In genomic region chr9:4334439-4334838, GRCh38 we compare ENCODE assay signal across 9 cellular contexts. TPM values are rescaled to one million over a fixed set of nuclear protein-coding genes. Genes with fewer than 3 reads are reported as not detected.
A peak's percentile ranks its signal among the peaks of the same experiment; 100 is the strongest.
DNase-seq lines count a peak whose midpoint lies in the region; ATAC-seq, FAIRE-seq and TF ChIP-seq lines count a peak whose summit lies in the region.
"Had no signal": no experiment of that assay in that cellular context is flagged by ENCODE, and none has a peak within 500 bp of the region (broad histone marks: within the 10 kb centered on the region; RNA-seq: fewer than 3 reads in every experiment).

No MANE protein-coding gene starts in this region.

- no peaks in the 10 kb centered on the region for H3K27me3 ChIP-seq in upper lobe of right lung

- H3K36me3 ChIP-seq in kidney (ENCODE audit: control insufficient read depth in 1 of 2, insufficient read depth in 2 of 2, low read length in 2 of 2) (no peaks in the 10 kb centered on the region), upper lobe of right lung (no peaks in the 10 kb centered on the region)

- H3K4me3 Mint-ChIP-seq in MCF 10A (ENCODE audit: unreplicated experiment) (no peak overlapping the region), CD14-positive monocyte (no peak overlapping the region)

- no peaks in the 10 kb centered on the region for H3K9me3 ChIP-seq in kidney (ENCODE audit: control insufficient read depth in 1 of 2, low read length in 2 of 2)
- no peaks in the 10 kb centered on the region for H3K9me3 ChIP-seq in upper lobe of right lung

- H3K9me3 Mint-ChIP-seq in MCF 10A (ENCODE audit: unreplicated experiment) = no peaks in the 10 kb centered on the region
- H3K9me3 Mint-ChIP-seq in CD14-positive monocyte = peaks cover 0 to 2% (median 0%) of the 10 kb centered on the region in 7 donors

- peak overlapping the region; percentile 46 for H3K27ac Mint-ChIP-seq in MCF 10A (ENCODE audit: low read depth, unreplicated experiment)
- no peak overlapping the region for H3K27ac Mint-ChIP-seq in CD14-positive monocyte

- ATAC-seq in upper lobe of right lung = peak; percentile 96
- no peak for ATAC-seq in HG03196 (IDR thresholded peaks at IDR 0.05; ENCODE audit: unreplicated experiment)
- ATAC-seq in GM18511 (IDR thresholded peaks at IDR 0.05; ENCODE audit: unreplicated experiment) = no peak

- FAIRE-seq in kidney (lab: Jason Lieb, UNC) = no peak
- FAIRE-seq: A204.1 had no signal

- POLR2A ChIA-PET in MCF 10A (lab: Yijun Ruan, JAX) = interaction anchor here (0.8 kb wide), 1 partner anchor 607 kb away, joined by 3 read pairs; no protein-coding TSS in a partner anchor

- H3K9ac ChIP-seq in kidney (ENCODE audit: low read length in 2 of 2) = no peak overlapping the region

- H3K4me1 Mint-ChIP-seq in MCF 10A (ENCODE audit: insufficient read depth, unreplicated experiment) (peaks cover 14% of the 10 kb centered on the region), CD14-positive monocyte (peaks cover 1% of the 10 kb centered on the region)

- H3K4me1 ChIP-seq in kidney (ENCODE audit: control insufficient read depth in 1 of 2, insufficient read depth in 1 of 2, low read depth in 1 of 2, low read length in 2 of 2) (peaks cover 8 to 22% of the 10 kb centered on the region in 2 donors), upper lobe of right lung (peaks cover 15% of the 10 kb centered on the region)

- CTCF ChIA-PET in MCF 10A (lab: Yijun Ruan, JAX) = interaction anchor here (0.6 to 5.7 kb wide), 8 partner anchors 14 to 1579 kb away, joined by 3 to 42 read pairs (median 3); no protein-coding TSS in a partner anchor

- H3K27ac ChIP-seq in kidney (ENCODE audit: low read depth in 2 of 2, low read length in 2 of 2) (peak overlapping the region; percentile 3 to 80), upper lobe of right lung (peak overlapping the region; percentile 79)

- intact Hi-C loops in MCF 10A (cut with micrococcal nuclease) = no loop called here
- intact Hi-C loops in kidney (cut with DNase I) = no loop called here
- intact Hi-C loops in upper lobe of right lung (cut with DNase I) = no loop called here
- intact Hi-C loops in CD14-positive monocyte (cut with micrococcal nuclease) = no loop called here

- DNase-seq in NCI-H2227 (lab: John Stamatoyannopoulos, UW; ENCODE audit: unreplicated experiment) = peak; percentile 13
- no peak for DNase-seq in NCI-H2227 treated with DMSO at 0.1 percent for 48 hours (lab: John Stamatoyannopoulos, UW)
- peak; percentile 55 for DNase-seq in MCF 10A (ENCODE audit: unreplicated experiment)
- DNase-seq in kidney = peak; percentile 90
- peak; percentile 81 for DNase-seq in upper lobe of right lung
- no peak for DNase-seq in CD14-positive monocyte (ENCODE audit: low spot score)

- H3K36me3 Mint-ChIP-seq in MCF 10A (ENCODE audit: insufficient read depth, unreplicated experiment) (no peaks in the 10 kb centered on the region), CD14-positive monocyte (no peaks in the 10 kb centered on the region)

- TF ChIP-seq CTCF in MCF 10A (IDR thresholded peaks at IDR 0.05; ENCODE audit: unreplicated experiment) (no peak), kidney (IDR thresholded peaks at IDR 0.05; ENCODE audit: borderline replicate concordance, extremely low read depth, insufficient read depth) (no peak), upper lobe of right lung (IDR thresholded peaks at IDR 0.05) (no peak), CD14-positive monocyte (IDR thresholded peaks at IDR 0.05) (no peak)

- H3K27me3 Mint-ChIP-seq in MCF 10A (ENCODE audit: insufficient read depth, unreplicated experiment) = no peaks in the 10 kb centered on the region
- peaks cover 1 to 6% (median 6%) of the 10 kb centered on the region in 3 donors for H3K27me3 Mint-ChIP-seq in CD14-positive monocyte (ENCODE audit: low read depth in 3 of 3)

- no TSS peak for BruUV-seq in MCF 10A (replicated peaks; lab: Mats Ljungman, UMichigan)

- no peak overlapping the region for H3K4me3 ChIP-seq in kidney (ENCODE audit: low read length in 2 of 2)
- no peak overlapping the region for H3K4me3 ChIP-seq in upper lobe of right lung

RNA-seq across cellular contexts. Expression of gene GLIS3, which starts 34.6 kb away (rescaled TPM):
- 1.1 TPM in 2 replicates for total RNA-seq in MCF 10A (2022)
- 90.0 TPM for total RNA-seq in kidney
- 5.4 TPM for polyA plus RNA-seq in kidney (ENCODE audit: insufficient read depth, low read depth, low replicate concordance)
- 24.1 TPM for total RNA-seq in upper lobe of right lung
- not detected for polyA plus RNA-seq in CD14-positive monocyte

Comparison
In these comparisons a context has a peak if more than half of its experiments do, and no peak if none do; other contexts are left out.
1. DNase-seq: peak in NCI-H2227 (single experiment), MCF 10A (single experiment), kidney (single experiment) and upper lobe of right lung (single experiment); none in NCI-H2227 treated with DMSO at 0.1 percent for 48 hours (single experiment) and CD14-positive monocyte (single experiment).
2. RNA of gene GLIS3, which starts 34.6 kb away (total RNA-seq): 90.0 TPM in kidney (single experiment) and 24.1 TPM in upper lobe of right lung (single experiment); 1.1 TPM in MCF 10A; every median in the first group is over 10 times any median in the second.